23 cellular contexts compared by ENCODE assay signal in genomic region chr11:18927550-18928322, GRCh38. TPM values are rescaled to one million over a fixed set of nuclear protein-coding genes. Genes with fewer than 3 reads are reported as not detected.
"Had no signal": no experiment of that assay in that cellular context is flagged by ENCODE, and none has a peak within 500 bp of the region (broad histone marks: within the 10 kb centered on the region; RNA-seq: fewer than 3 reads in every experiment).

No MANE protein-coding gene starts in this region.

- H3K36me3 ChIP-seq: esophagus muscularis mucosa, left ventricle myocardium inferior, pancreas, stomach had no signal

- FAIRE-seq: kidney, pancreas, small intestine had no signal

- H3K27me3 ChIP-seq: esophagus muscularis mucosa, pancreas, stomach had no signal

- DNase-seq: cortex of kidney; dorsolateral prefrontal cortex; effector CD8-positive, alpha-beta T cell; immature natural killer cell; kidney; left cardiac atrium; left ventricle myocardium inferior; mesendoderm; naive B cell; occipital lobe; pancreas; right cardiac atrium; small intestine; stimulated activated CD4-positive, alpha-beta T cell treated with anti-CD3 and anti-CD28 coated beads, Interleukin-12 subunit alpha, Interleukin-12 subunit beta, amount 100 ng/mL, for 4 hours; stimulated activated naive CD4-positive, alpha-beta T cell; stomach; substantia nigra; trophoblast cell had no signal

- H3K9me3 ChIP-seq: esophagus muscularis mucosa, pancreas, stomach had no signal

- H3K27ac ChIP-seq: dorsolateral prefrontal cortex, esophagus muscularis mucosa, left ventricle myocardium inferior, pancreas, stomach had no signal

- H3K4me3 ChIP-seq: dorsolateral prefrontal cortex, esophagus muscularis mucosa, left ventricle myocardium inferior, lung, pancreas, stomach had no signal

- H3K4me1 ChIP-seq: esophagus muscularis mucosa, left ventricle myocardium inferior, pancreas, stomach had no signal

- ATAC-seq: left cardiac atrium, pancreas, right cardiac atrium had no signal

RNA-seq across cellular contexts. Expression of gene MRGPRX1, which starts 11.5 kb away (rescaled TPM):
- total RNA-seq: dorsolateral prefrontal cortex, esophagus muscularis mucosa, fibroblast of villous mesenchyme, kidney, left cardiac atrium, left ventricle myocardium inferior, lung, occipital lobe, pancreas, progenitor cell of endocrine pancreas, right cardiac atrium, stomach, urinary bladder had no signal
- polyA plus RNA-seq: immature natural killer cell, lung, right cardiac atrium, small intestine, stomach, urinary bladder had no signal
